8 cellular contexts compared by ENCODE assay signal in the genomic region with DNA sequence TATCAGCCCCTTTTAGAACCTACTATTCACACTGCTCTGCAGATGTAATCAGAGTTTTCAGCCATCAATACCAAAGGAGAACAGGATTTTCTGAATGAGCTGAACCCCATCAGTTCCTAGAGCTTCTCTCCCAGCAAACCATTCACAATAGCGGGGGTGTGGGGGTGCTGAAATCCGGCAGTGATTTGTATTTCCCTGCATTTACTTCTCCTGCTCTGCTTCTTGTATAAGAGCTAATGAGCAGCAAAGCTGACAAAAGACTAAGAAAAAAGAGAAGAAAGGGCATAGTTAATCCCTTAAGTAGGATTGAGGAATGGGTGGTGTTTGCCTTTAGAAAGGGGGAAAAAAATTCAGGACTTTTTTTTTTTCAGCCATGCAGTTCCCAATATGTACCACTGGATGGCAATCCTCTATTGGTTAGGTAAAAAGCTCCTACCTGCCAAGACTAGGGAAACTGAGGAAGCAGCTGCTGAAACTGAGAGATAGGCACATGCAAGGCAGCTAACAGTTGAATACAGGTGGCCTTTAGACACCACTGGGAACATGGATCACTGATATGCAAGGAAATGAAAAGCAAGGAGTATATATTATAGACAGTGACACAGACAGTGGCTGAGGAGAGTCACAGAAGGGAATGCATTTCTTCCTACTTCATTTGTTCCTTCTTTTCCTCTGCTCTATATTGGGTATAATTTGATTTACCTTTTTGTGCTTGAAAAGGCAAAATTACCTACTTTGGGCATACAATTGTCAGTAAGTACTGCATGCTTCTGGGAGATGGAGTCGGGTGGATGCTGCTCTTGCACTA.
DNase-seq lines count a peak whose midpoint lies in the region; ATAC-seq and TF ChIP-seq lines count a peak whose summit lies in the region.

No MANE protein-coding gene starts in this region.

- no peaks in the 10 kb centered on the region for H3K36me3 ChIP-seq in RWPE2 (ENCODE audit: low read depth)
- H3K36me3 ChIP-seq in uterus, result no peaks in the 10 kb centered on the region

- H3K4me1 Mint-ChIP-seq in natural killer cell, result peaks cover 48 to 61% of the 10 kb centered on the region in 2 donors
- peaks cover 52 to 59% of the 10 kb centered on the region in 2 donors for H3K4me1 Mint-ChIP-seq in natural killer cell treated with Interleukin-12 subunit alpha and Interleukin-12 subunit beta and Interleukin-15 and Interleukin-18, amount 100 ng/mL, for 72 hours (ENCODE audit: low read depth in 2 of 2)

- no peak for TF ChIP-seq POLR2A in uterus (IDR thresholded peaks at IDR 0.05)

- H3K9me3 Mint-ChIP-seq in natural killer cell, result no peaks in the 10 kb centered on the region
- H3K9me3 Mint-ChIP-seq in natural killer cell treated with Interleukin-12 subunit alpha and Interleukin-12 subunit beta and Interleukin-15 and Interleukin-18, amount 100 ng/mL, for 72 hours, result no peaks in the 10 kb centered on the region

- TF ChIP-seq CTCF in natural killer cell (IDR thresholded peaks at IDR 0.05) (peak; percentile 56), RWPE2 (IDR thresholded peaks at IDR 0.05; ENCODE audit: poor library complexity, severe bottlenecking) (peak; percentile 49), foreskin keratinocyte (conservative IDR thresholded peaks at IDR 0.05) (peak; percentile 59), uterus (IDR thresholded peaks at IDR 0.05) (peak in 3 of 4 experiments; percentile 20 to 29 (median 24))

- H3K27me3 Mint-ChIP-seq in natural killer cell (ENCODE audit: low read depth in 2 of 2), result peaks cover 0 to 30% of the 10 kb centered on the region in 2 donors
- H3K27me3 Mint-ChIP-seq in natural killer cell treated with Interleukin-12 subunit alpha and Interleukin-12 subunit beta and Interleukin-15 and Interleukin-18, amount 100 ng/mL, for 72 hours, result peaks cover 0 to 14% of the 10 kb centered on the region in 2 donors

- ATAC-seq in natural killer cell (no peak), RWPE2 (ENCODE audit: low read depth) (no peak), foreskin keratinocyte (no peak), HG03108 (IDR thresholded peaks at IDR 0.05; ENCODE audit: unreplicated experiment) (no peak), HG02798 (IDR thresholded peaks at IDR 0.05; ENCODE audit: poor library complexity, unreplicated experiment) (no peak), GM18858 (IDR thresholded peaks at IDR 0.05; ENCODE audit: unreplicated experiment) (no peak)
- no peak for ATAC-seq in natural killer cell treated with Interleukin-12 subunit alpha and Interleukin-12 subunit beta and Interleukin-15 and Interleukin-18, amount 100 ng/mL, for 72 hours

- DNase-seq in natural killer cell (no peak), RWPE2 (ENCODE audit: low spot score) (no peak), foreskin keratinocyte (no peak), uterus (no peak)
- no peak for DNase-seq in natural killer cell treated with Interleukin-12 subunit alpha and Interleukin-12 subunit beta and Interleukin-15 and Interleukin-18, amount 100 ng/mL, for 72 hours (ENCODE audit: low spot score)

- H3K9me3 ChIP-seq in RWPE2 (ENCODE audit: severe bottlenecking), result no peaks in the 10 kb centered on the region
- H3K9me3 ChIP-seq in uterus, result no peaks in the 10 kb centered on the region

- no peak overlapping the region for H3K27ac Mint-ChIP-seq in natural killer cell
- H3K27ac Mint-ChIP-seq in natural killer cell treated with Interleukin-12 subunit alpha and Interleukin-12 subunit beta and Interleukin-15 and Interleukin-18, amount 100 ng/mL, for 72 hours, result no peak overlapping the region

- H3K4me3 Mint-ChIP-seq in natural killer cell, result no peak overlapping the region
- no peak overlapping the region for H3K4me3 Mint-ChIP-seq in natural killer cell treated with Interleukin-12 subunit alpha and Interleukin-12 subunit beta and Interleukin-15 and Interleukin-18, amount 100 ng/mL, for 72 hours

- H3K27me3 ChIP-seq in RWPE2 (ENCODE audit: insufficient read depth, poor library complexity, severe bottlenecking) (no peaks in the 10 kb centered on the region), foreskin keratinocyte (no peaks in the 10 kb centered on the region), uterus (no peaks in the 10 kb centered on the region)

- H3K4me3 ChIP-seq in RWPE2 (ENCODE audit: severe bottlenecking) (no peak overlapping the region), uterus (no peak overlapping the region)

- no peaks in the 10 kb centered on the region for H3K36me3 Mint-ChIP-seq in natural killer cell
- no peaks in the 10 kb centered on the region for H3K36me3 Mint-ChIP-seq in natural killer cell treated with Interleukin-12 subunit alpha and Interleukin-12 subunit beta and Interleukin-15 and Interleukin-18, amount 100 ng/mL, for 72 hours

- intact Hi-C loops in natural killer cell (cut with micrococcal nuclease) (no loop called here), uterus (cut with DNase I; ENCODE audit: low total_unique reads) (no loop called here)

- H3K27ac ChIP-seq in RWPE2 (ENCODE audit: poor library complexity, severe bottlenecking) (no peak overlapping the region), foreskin keratinocyte (no peak overlapping the region), uterus (no peak overlapping the region)

- H3K4me1 ChIP-seq in RWPE2 (ENCODE audit: insufficient read depth, poor library complexity, severe bottlenecking) (no peaks in the 10 kb centered on the region), foreskin keratinocyte (no peaks in the 10 kb centered on the region), uterus (no peaks in the 10 kb centered on the region)
